20 cellular contexts compared by ENCODE assay signal in the genomic region with DNA sequence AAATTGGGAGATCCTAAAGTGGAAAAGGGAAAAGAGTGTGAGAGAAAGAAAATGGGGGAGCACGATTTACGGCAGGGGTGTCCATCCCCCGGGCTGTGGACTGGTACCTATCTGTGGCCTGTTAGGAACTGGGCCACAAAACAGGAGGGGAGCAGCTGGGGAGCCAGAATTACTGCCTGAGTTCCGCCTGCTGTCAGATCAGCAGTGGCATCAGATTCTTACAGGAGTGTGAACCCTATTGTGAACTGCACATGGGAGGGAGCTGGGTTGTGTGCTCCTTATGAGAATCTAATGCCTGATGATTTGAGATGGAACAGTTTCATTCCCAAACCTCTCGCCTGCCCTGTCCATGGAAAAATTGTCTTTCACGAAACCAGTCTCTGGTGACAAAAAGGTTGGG.
DNase-seq lines count a peak whose midpoint lies in the region; FAIRE-seq and TF ChIP-seq lines count a peak whose summit lies in the region.
"Had no signal": no experiment of that assay in that cellular context is flagged by ENCODE, and none has a peak within 500 bp of the region (broad histone marks: within the 10 kb centered on the region; RNA-seq: fewer than 3 reads in every experiment).

No MANE protein-coding gene starts in this region.

- H3K36me3 ChIP-seq in BLaER1 (no peaks in the 10 kb centered on the region), left ventricle myocardium inferior (no peaks in the 10 kb centered on the region)
- H3K36me3 ChIP-seq: SJCRH30 had no signal

- DNase-seq in GM12892 (ENCODE audit: insufficient read length) = no peak
- DNase-seq in NCI-H69 (lab: John Stamatoyannopoulos, UW) = peak; percentile 34
- peak; percentile 3 to 15 for DNase-seq in cerebellar nuclear complex (lab: John Stamatoyannopoulos, UW)
- no peak for DNase-seq in left ventricle myocardium inferior
- no peak for DNase-seq in pons (ENCODE audit: low spot score)
- no peak for DNase-seq in activated T-cell treated with anti-CD3 and anti-CD28 coated beads, Interleukin-2, amount 50 U/mL, for 24 hours
- DNase-seq: CD4-positive, alpha-beta T cell; GDM1; H7; NCI-H1105 treated with DMSO at 0.1 percent for 48 hours; NCI-H146; NCI-H1930; NCI-H2107; NCI-H526 treated with DMSO at 0.1 percent for 48 hours; SJCRH30 had no signal

- intact Hi-C loops in left ventricle myocardium inferior (cut with micrococcal nuclease) = no loop called here

- FAIRE-seq in GM12892 (lab: Jason Lieb, UNC) = peak; percentile 70
- FAIRE-seq: D721Med, GM12878, RCC 7860 had no signal

- peak overlapping the region; percentile 12; the same call in 1 of the 2 replicates for H3K4me2 ChIP-seq in BLaER1

- peaks cover 2% of the 10 kb centered on the region for H3K9me3 Mint-ChIP-seq in activated T-cell treated with anti-CD3 and anti-CD28 coated beads, Interleukin-2, amount 50 U/mL, for 24 hours
- H3K9me3 Mint-ChIP-seq: CD4-positive, alpha-beta T cell had no signal

- no peaks in the 10 kb centered on the region for H3K27me3 ChIP-seq in BLaER1
- no peaks in the 10 kb centered on the region for H3K27me3 ChIP-seq in left ventricle myocardium inferior (ENCODE audit: low read depth)
- H3K27me3 ChIP-seq: SJCRH30 had no signal

- H3K27me3 Mint-ChIP-seq in activated T-cell treated with anti-CD3 and anti-CD28 coated beads, Interleukin-2, amount 50 U/mL, for 24 hours = no peaks in the 10 kb centered on the region
- H3K27me3 Mint-ChIP-seq: CD4-positive, alpha-beta T cell had no signal

- H4K20me1 ChIP-seq in BLaER1 = no peaks in the 10 kb centered on the region

- H3K36me3 Mint-ChIP-seq in activated T-cell treated with anti-CD3 and anti-CD28 coated beads, Interleukin-2, amount 50 U/mL, for 24 hours (ENCODE audit: low read depth) = no peaks in the 10 kb centered on the region

- TF ChIP-seq CTCF in left ventricle myocardium inferior (IDR thresholded peaks at IDR 0.05; ENCODE audit: borderline replicate concordance) = no peak

- H3K4me3 Mint-ChIP-seq in activated T-cell treated with anti-CD3 and anti-CD28 coated beads, Interleukin-2, amount 50 U/mL, for 24 hours = no peak overlapping the region
- H3K4me3 Mint-ChIP-seq: CD4-positive, alpha-beta T cell had no signal

- H3K9me3 ChIP-seq in BLaER1 = no peaks in the 10 kb centered on the region
- H3K9me3 ChIP-seq in left ventricle myocardium inferior (replicated peaks) = no peaks in the 10 kb centered on the region
- H3K9me3 ChIP-seq: SJCRH30 had no signal

- no peaks in the 10 kb centered on the region for H3K4me1 Mint-ChIP-seq in activated T-cell treated with anti-CD3 and anti-CD28 coated beads, Interleukin-2, amount 50 U/mL, for 24 hours (ENCODE audit: low read depth)

- H3K27ac ChIP-seq in BLaER1 (no peak overlapping the region), left ventricle myocardium inferior (replicated peaks) (no peak overlapping the region)
- H3K27ac ChIP-seq: HL-60, SJCRH30 had no signal

- no peak for TF ChIP-seq POLR2A in GM12892 (IDR thresholded peaks at IDR 0.05; ENCODE audit: low read depth, low read length)

- no peak overlapping the region for H3K4me3 ChIP-seq in BLaER1
- no peak overlapping the region for H3K4me3 ChIP-seq in left ventricle myocardium inferior
- H3K4me3 ChIP-seq: GM12878, SJCRH30 had no signal

- H3K4me1 ChIP-seq in BLaER1 = peaks cover 45% of the 10 kb centered on the region
- H3K4me1 ChIP-seq in left ventricle myocardium inferior = peaks cover 25% of the 10 kb centered on the region

- no peak overlapping the region for H3K27ac Mint-ChIP-seq in activated T-cell treated with anti-CD3 and anti-CD28 coated beads, Interleukin-2, amount 50 U/mL, for 24 hours
- H3K27ac Mint-ChIP-seq: CD4-positive, alpha-beta T cell had no signal

- no peak overlapping the region for H3K9ac ChIP-seq in BLaER1

Comparison
In these comparisons a context has a peak if more than half of its experiments do, and no peak if none do; other contexts are left out.
1. DNase-seq: peak in NCI-H69 (single experiment) and cerebellar nuclear complex (2 of 2); none in GM12892 (single experiment), left ventricle myocardium inferior (single experiment), pons (single experiment) and activated T-cell treated with anti-CD3 and anti-CD28 coated beads, Interleukin-2, amount 50 U/mL, for 24 hours (single experiment).